ENCODE assay signal across 20 cellular contexts in the genomic region with DNA sequence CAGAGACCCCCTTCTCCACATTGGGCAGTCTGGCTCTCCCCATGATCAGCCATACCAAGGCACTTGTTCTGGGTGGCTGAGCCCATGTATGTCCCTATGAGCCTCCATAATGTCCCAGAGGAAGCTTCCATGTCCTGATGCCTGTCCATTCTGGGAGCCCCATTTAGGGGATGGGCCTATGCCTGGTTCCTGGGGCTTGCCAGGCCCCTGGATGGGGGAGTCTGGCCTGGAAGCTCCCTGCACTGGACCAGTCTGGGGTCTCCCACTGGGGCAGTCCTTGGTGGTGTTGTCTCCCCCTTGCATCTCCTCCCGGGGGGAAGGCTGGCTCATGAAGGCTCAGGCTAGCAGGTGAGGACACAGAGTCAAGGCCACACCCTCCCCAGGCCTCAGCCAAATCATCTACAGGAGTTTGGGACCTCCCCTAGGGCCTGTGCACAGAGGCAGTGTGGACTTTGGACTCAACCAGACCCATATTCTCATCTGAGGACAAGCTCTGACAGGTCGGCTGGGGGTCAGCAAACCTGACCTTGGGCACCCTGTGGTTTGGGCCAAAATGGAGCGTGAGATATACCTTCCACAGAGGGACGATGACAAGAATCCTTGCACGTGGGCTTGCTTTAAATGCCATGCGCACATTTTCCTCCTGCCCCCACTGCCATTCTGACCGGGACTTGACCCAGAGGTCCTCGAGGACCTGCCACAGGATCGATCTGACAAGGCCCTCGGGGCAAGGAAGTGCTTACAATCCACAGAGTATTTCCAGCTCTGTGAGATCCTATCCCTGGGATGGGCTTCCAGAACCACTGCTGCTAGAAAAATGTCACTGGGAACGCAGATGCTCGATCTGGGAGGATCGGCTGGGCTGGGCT. TPM values are rescaled to one million over a fixed set of nuclear protein-coding genes. Genes with fewer than 3 reads are reported as not detected.
A peak's percentile ranks its signal among the peaks of the same experiment; 100 is the strongest.
DNase-seq lines count a peak whose midpoint lies in the region; ATAC-seq, FAIRE-seq and TF ChIP-seq lines count a peak whose summit lies in the region.
"Had no signal": no experiment of that assay in that cellular context is flagged by ENCODE, and none has a peak within 500 bp of the region (broad histone marks: within the 10 kb centered on the region; RNA-seq: fewer than 3 reads in every experiment).

No MANE protein-coding gene starts in this region.

- H3K27ac Mint-ChIP-seq in brain = peak overlapping the region in 4 of 5 experiments; percentile 81 to 95 (median 87)
- H3K27ac Mint-ChIP-seq: activated naive CD4-positive, alpha-beta T cell treated with anti-CD3 and anti-CD28 coated beads for 36 hours had no signal

- peak overlapping the region in 1 of 5 experiments; percentile 18 for H3K4me3 Mint-ChIP-seq in brain
- H3K4me3 Mint-ChIP-seq: activated naive CD4-positive, alpha-beta T cell treated with anti-CD3 and anti-CD28 coated beads for 36 hours; activated T-cell treated with anti-CD3 and anti-CD28 coated beads, Interleukin-2, amount 50 U/mL, for 4 hours; naive thymus-derived CD8-positive, alpha-beta T cell had no signal

- no peaks in the 10 kb centered on the region for H3K36me3 ChIP-seq in pancreas
- H3K36me3 ChIP-seq in stomach = no peaks in the 10 kb centered on the region
- H3K36me3 ChIP-seq: tibial nerve had no signal

- H3K4me3 ChIP-seq in pancreas = no peak overlapping the region
- H3K4me3 ChIP-seq in stomach = no peak overlapping the region
- H3K4me3 ChIP-seq: GM23248, tibial nerve had no signal

- H3K4me1 Mint-ChIP-seq in brain = peaks cover 20% of the 10 kb centered on the region
- H3K4me1 Mint-ChIP-seq: naive thymus-derived CD8-positive, alpha-beta T cell had no signal

- H3K9me3 ChIP-seq in pancreas = no peaks in the 10 kb centered on the region
- H3K9me3 ChIP-seq in stomach = no peaks in the 10 kb centered on the region
- H3K9me3 ChIP-seq: tibial nerve had no signal

- intact Hi-C loops in pancreas (cut with DNase I) = no loop called here
- intact Hi-C loops in stomach (cut with DNase I; ENCODE audit: low total_unique reads) = no loop called here

- H3K36me3 Mint-ChIP-seq in brain = no peaks in the 10 kb centered on the region
- H3K36me3 Mint-ChIP-seq: naive thymus-derived CD8-positive, alpha-beta T cell had no signal

- ATAC-seq in GM18870 (IDR thresholded peaks at IDR 0.05; ENCODE audit: unreplicated experiment) (peak; percentile 72), HG02798 (IDR thresholded peaks at IDR 0.05; ENCODE audit: poor library complexity, unreplicated experiment) (peak; percentile 75), pancreas (peak in 3 of 4 donors; percentile 62 to 83 (median 74)), HG03342 (IDR thresholded peaks at IDR 0.05; ENCODE audit: unreplicated experiment) (no peak)
- ATAC-seq: activated T-cell treated with anti-CD3 and anti-CD28 coated beads, Interleukin-2, amount 50 U/mL, for 4 hours; naive thymus-derived CD8-positive, alpha-beta T cell; stimulated activated naive CD8-positive, alpha-beta T cell treated with anti-CD3 and anti-CD28 coated beads, Interleukin-15, Interleukin-2, amounts not matched to agents 100 U/mL and 50 U/mL, for 24 hours had no signal

- FAIRE-seq in pancreas (lab: Jason Lieb, UNC) = no peak
- FAIRE-seq: TTC549 had no signal

- H3K4me1 ChIP-seq in pancreas (no peaks in the 10 kb centered on the region), stomach (no peaks in the 10 kb centered on the region)
- H3K4me1 ChIP-seq: tibial nerve had no signal

- DNase-seq in pancreas (peak in 4 of 6 donors; percentile 18 to 60 (median 38)), NCI-H446 (lab: John Stamatoyannopoulos, UW) (no peak), stomach (no peak)
- DNase-seq: activated CD8-positive, alpha-beta memory T cell treated with anti-CD3 and anti-CD28 coated beads for 24 hours; activated naive CD4-positive, alpha-beta T cell treated with anti-CD3 and anti-CD28 coated beads for 36 hours; activated T-cell treated with anti-CD3 and anti-CD28 coated beads, Interleukin-2, amount 50 U/mL, for 4 hours; cerebellar nuclear complex; foreskin melanocyte; GM23248; kidney glomerular epithelial cell; NCI-H1092 treated with DMSO at 0.1 percent for 48 hours; NCI-H524; stimulated activated naive CD8-positive, alpha-beta T cell treated with anti-CD3 and anti-CD28 coated beads, Interleukin-15, Interleukin-2, amounts not matched to agents 100 U/mL and 50 U/mL, for 24 hours had no signal

- H3K9me3 Mint-ChIP-seq in brain = peaks cover 0 to 2% (median 0%) of the 10 kb centered on the region in 5 experiments
- H3K9me3 Mint-ChIP-seq: activated naive CD4-positive, alpha-beta T cell treated with anti-CD3 and anti-CD28 coated beads for 36 hours; activated T-cell treated with anti-CD3 and anti-CD28 coated beads, Interleukin-2, amount 50 U/mL, for 4 hours; naive thymus-derived CD8-positive, alpha-beta T cell had no signal

- no peak for TF ChIP-seq EP300 in stomach (IDR thresholded peaks at IDR 0.05)

- WGBS in pancreas, 2 donors = 42 to 45% methylated on average over 13 of the region's 13 CpGs
- WGBS in stomach, 5 donors = 45 to 70% (median 59%) methylated on average over 11 to 13 of the region's 13 CpGs

- peaks cover 11% of the 10 kb centered on the region for H3K27me3 Mint-ChIP-seq in brain

- no peaks in the 10 kb centered on the region for H3K27me3 ChIP-seq in pancreas
- H3K27me3 ChIP-seq in stomach = peaks cover 0 to 21% (median under 1%) of the 10 kb centered on the region in 3 donors

- H3K27ac ChIP-seq in pancreas (no peak overlapping the region), stomach (no peak overlapping the region)
- H3K27ac ChIP-seq: GM23248, tibial nerve had no signal

- TF ChIP-seq CTCF in brain (conservative IDR thresholded peaks at IDR 0.05) = no peak
- TF ChIP-seq CTCF in pancreas (IDR thresholded peaks at IDR 0.05) = no peak
- TF ChIP-seq CTCF in stomach (IDR thresholded peaks at IDR 0.05) = no peak

- no peak for TF ChIP-seq POLR2A in stomach (IDR thresholded peaks at IDR 0.05)

RNA-seq across cellular contexts. Expression of a gene that starts 38.8 kb away (rescaled TPM):
- polyA plus RNA-seq in brain (ENCODE audit: insufficient read depth, low read depth, low replicate concordance) (13.9 TPM), pancreas (1 to 10 TPM; 1.6 to 5.1 TPM), stomach (1 to 10 TPM in 1 of 3 donors, under 1 TPM in 2; 0.37 to 1.9 (median 0.61) TPM)
- total RNA-seq in pancreas (1 to 10 TPM in 4 of 6 donors, under 1 TPM in 2; 0.59 to 3.6 (median 2.5) TPM), stomach (1 to 10 TPM in 2 of 5 donors, under 1 TPM in 2, not detected in 1; 0.37 to 7.2 (median 1.5) TPM)
- total RNA-seq: activated naive CD4-positive, alpha-beta T cell treated with anti-CD3 and anti-CD28 coated beads for 36 hours; naive thymus-derived CD8-positive, alpha-beta T cell had no signal
- polyA plus RNA-seq: naive thymus-derived CD8-positive, alpha-beta T cell had no signal

Comparison
In these comparisons a context has a peak if more than half of its experiments do, and no peak if none do; other contexts are left out.
1. DNase-seq: peak in pancreas (4 of 6); none in NCI-H446 (0 of 2) and stomach (single experiment).